Comparison of ENCODE assay signal across 13 cellular contexts in genomic region chr20:42549496-42549895, GRCh38.
"Had no signal": no experiment of that assay in that cellular context is flagged by ENCODE, and none has a peak within 500 bp of the region (broad histone marks: within the 10 kb centered on the region; RNA-seq: fewer than 3 reads in every experiment).

No MANE protein-coding gene starts in this region.

- ATAC-seq: natural killer cell; stimulated activated effector memory CD8-positive, alpha-beta T cell treated with anti-CD3 and anti-CD28 coated beads, Interleukin-12 subunit alpha, Interleukin-12 subunit beta, amount 100 ng/mL, for 72 hours had no signal

- H3K27ac ChIP-seq: adrenal gland, epithelial cell of prostate, thyroid gland had no signal

- H3K4me3 Mint-ChIP-seq: activated naive CD4-positive, alpha-beta T cell treated with anti-CD3 and anti-CD28 coated beads, Interleukin-2, amount 50 U/mL, for 24 hours; natural killer cell; stimulated activated effector memory CD8-positive, alpha-beta T cell treated with anti-CD3 and anti-CD28 coated beads, Interleukin-12 subunit alpha, Interleukin-12 subunit beta, amount 100 ng/mL, for 72 hours had no signal

- H3K9me3 Mint-ChIP-seq: activated naive CD4-positive, alpha-beta T cell treated with anti-CD3 and anti-CD28 coated beads, Interleukin-2, amount 50 U/mL, for 24 hours; activated T-helper 2 cell treated with anti-CD3 and anti-CD28 coated beads, Interferon-gamma antibody, Interleukin-2, Interleukin-4, amounts not matched to agents 10 μg/mL and 5 μg/mL and 100 μg/mL, durations not matched to agents 14 hours and 24 hours and 36 hours had no signal

- H3K9me3 ChIP-seq: adrenal gland, thyroid gland had no signal

- DNase-seq: activated CD4-positive, alpha-beta T cell treated with anti-CD3 and anti-CD28 coated beads for 1 hour; activated CD4-positive, alpha-beta T cell treated with anti-CD3 and anti-CD28 coated beads, Interleukin-2, amount 50 U/mL, for 4 hours; adrenal gland; head of caudate nucleus; kidney glomerular epithelial cell; mesendoderm; natural killer cell; retina; thyroid gland had no signal

- H3K27me3 ChIP-seq: adrenal gland, thyroid gland had no signal

- H3K27me3 Mint-ChIP-seq: activated naive CD4-positive, alpha-beta T cell treated with anti-CD3 and anti-CD28 coated beads, Interleukin-2, amount 50 U/mL, for 24 hours had no signal

- H3K36me3 Mint-ChIP-seq: activated naive CD4-positive, alpha-beta T cell treated with anti-CD3 and anti-CD28 coated beads, Interleukin-2, amount 50 U/mL, for 24 hours; natural killer cell; stimulated activated effector memory CD8-positive, alpha-beta T cell treated with anti-CD3 and anti-CD28 coated beads, Interleukin-12 subunit alpha, Interleukin-12 subunit beta, amount 100 ng/mL, for 72 hours had no signal

- H3K27ac Mint-ChIP-seq: activated naive CD4-positive, alpha-beta T cell treated with anti-CD3 and anti-CD28 coated beads, Interleukin-2, amount 50 U/mL, for 24 hours; activated T-helper 2 cell treated with anti-CD3 and anti-CD28 coated beads, Interferon-gamma antibody, Interleukin-2, Interleukin-4, amounts not matched to agents 10 μg/mL and 5 μg/mL and 100 μg/mL, durations not matched to agents 14 hours and 24 hours and 36 hours; natural killer cell; stimulated activated effector memory CD8-positive, alpha-beta T cell treated with anti-CD3 and anti-CD28 coated beads, Interleukin-12 subunit alpha, Interleukin-12 subunit beta, amount 100 ng/mL, for 72 hours had no signal

- H3K4me1 Mint-ChIP-seq: activated naive CD4-positive, alpha-beta T cell treated with anti-CD3 and anti-CD28 coated beads, Interleukin-2, amount 50 U/mL, for 24 hours; stimulated activated effector memory CD8-positive, alpha-beta T cell treated with anti-CD3 and anti-CD28 coated beads, Interleukin-12 subunit alpha, Interleukin-12 subunit beta, amount 100 ng/mL, for 72 hours had no signal
